In the genomic region with DNA sequence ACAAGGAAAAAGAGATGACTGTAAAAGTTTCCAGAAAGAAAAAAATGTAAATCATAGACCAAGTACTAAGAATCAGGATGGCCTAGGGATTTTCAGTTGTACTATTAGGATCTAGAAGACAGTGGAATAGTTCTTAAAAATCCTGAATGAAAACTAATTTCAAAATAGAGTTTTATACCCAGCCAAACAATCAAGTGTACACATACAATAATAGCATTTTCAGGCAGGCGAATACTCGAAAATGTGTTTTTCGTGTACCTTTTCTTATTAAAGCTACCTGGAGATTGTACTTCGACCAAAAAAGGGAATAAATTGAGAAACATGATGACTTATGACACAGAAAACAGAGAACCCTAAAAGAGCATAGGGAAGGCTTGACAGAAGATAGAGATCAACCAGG, we compare ENCODE assay signal across 6 cellular contexts.
"Had no signal": no experiment of that assay in that cellular context is flagged by ENCODE, and none has a peak within 500 bp of the region (broad histone marks: within the 10 kb centered on the region; RNA-seq: fewer than 3 reads in every experiment).

No MANE protein-coding gene starts in this region.

- H3K27ac ChIP-seq: HL-60 had no signal

- DNase-seq: IMR-90, KBM-7, KG1 had no signal

- H3K27me3 Mint-ChIP-seq: IgD-negative memory B cell had no signal

- H3K27ac Mint-ChIP-seq: IgD-negative memory B cell had no signal

- H3K4me3 Mint-ChIP-seq: IgD-negative memory B cell had no signal

- FAIRE-seq: HTR-8/SVneo had no signal
